Comparison of ENCODE assay signal across 9 cellular contexts in genomic region chr12:14216405-14217294, GRCh38.
DNase-seq lines count a peak whose midpoint lies in the region; ATAC-seq and TF ChIP-seq lines count a peak whose summit lies in the region.
"Had no signal": no experiment of that assay in that cellular context is flagged by ENCODE, and none has a peak within 500 bp of the region (broad histone marks: within the 10 kb centered on the region; RNA-seq: fewer than 3 reads in every experiment).

No MANE protein-coding gene starts in this region.

- peak in 1 of 2 donors; percentile 30 for ATAC-seq in activated T-cell treated with anti-CD3 and anti-CD28 coated beads, Interleukin-2, amount 50 U/mL, for 72 hours (replicated peaks in 1 of 2)
- no peak for ATAC-seq in GM18870 (IDR thresholded peaks at IDR 0.05; ENCODE audit: unreplicated experiment)

- H3K36me3 ChIP-seq in stomach: no peaks in the 10 kb centered on the region

- no peak for TF ChIP-seq EP300 in stomach (IDR thresholded peaks at IDR 0.05)

- H3K27me3 Mint-ChIP-seq in activated T-cell treated with anti-CD3 and anti-CD28 coated beads, Interleukin-2, amount 50 U/mL, for 72 hours (ENCODE audit: low read depth): no peaks in the 10 kb centered on the region
- H3K27me3 Mint-ChIP-seq in stimulated activated naive CD8-positive, alpha-beta T cell treated with anti-CD3 and anti-CD28 coated beads, Interleukin-15, Interleukin-2, amounts not matched to agents 100 ng/mL and 50 ng/mL, for 24 hours: no peaks in the 10 kb centered on the region

- H3K27ac ChIP-seq in stomach: no peak overlapping the region

- H3K27ac Mint-ChIP-seq in activated T-cell treated with anti-CD3 and anti-CD28 coated beads, Interleukin-2, amount 50 U/mL, for 72 hours: peak overlapping the region; percentile 89
- H3K27ac Mint-ChIP-seq in stimulated activated naive CD8-positive, alpha-beta T cell treated with anti-CD3 and anti-CD28 coated beads, Interleukin-15, Interleukin-2, amounts not matched to agents 100 ng/mL and 50 ng/mL, for 24 hours: peak overlapping the region; percentile 80

- no peaks in the 10 kb centered on the region for H3K27me3 ChIP-seq in stomach

- H3K36me3 Mint-ChIP-seq in activated T-cell treated with anti-CD3 and anti-CD28 coated beads, Interleukin-2, amount 50 U/mL, for 72 hours (ENCODE audit: insufficient read depth in 2 of 2): peaks cover 17 to 18% of the 10 kb centered on the region in 2 donors
- peaks cover 9% of the 10 kb centered on the region for H3K36me3 Mint-ChIP-seq in stimulated activated naive CD8-positive, alpha-beta T cell treated with anti-CD3 and anti-CD28 coated beads, Interleukin-15, Interleukin-2, amounts not matched to agents 100 ng/mL and 50 ng/mL, for 24 hours (ENCODE audit: low read depth)

- no peak for DNase-seq in activated T-cell treated with anti-CD3 and anti-CD28 coated beads, Interleukin-2, amount 50 U/mL, for 72 hours
- no peak for DNase-seq in activated T-cell treated with anti-CD3 and anti-CD28 coated beads, Interleukin-2, amount 50 U/mL, for 48 hours
- peak; percentile 33 for DNase-seq in SW480 (ENCODE audit: low spot score)
- peak; percentile 6 to 41 for DNase-seq in foreskin fibroblast
- DNase-seq in stomach: no peak
- DNase-seq in activated CD4-positive, CD25-positive, alpha-beta regulatory T cell (lab: John Stamatoyannopoulos, UW): no peak
- DNase-seq: stimulated activated CD4-positive, alpha-beta T cell treated with anti-CD3 and anti-CD28 coated beads, Interleukin-4, amount 100 ng/mL, for 1 hour had no signal

- H3K9me3 Mint-ChIP-seq in activated T-cell treated with anti-CD3 and anti-CD28 coated beads, Interleukin-2, amount 50 U/mL, for 72 hours: peaks cover 10 to 13% of the 10 kb centered on the region in 2 donors
- peaks cover 8% of the 10 kb centered on the region for H3K9me3 Mint-ChIP-seq in stimulated activated naive CD8-positive, alpha-beta T cell treated with anti-CD3 and anti-CD28 coated beads, Interleukin-15, Interleukin-2, amounts not matched to agents 100 ng/mL and 50 ng/mL, for 24 hours

- no peak for TF ChIP-seq CTCF in foreskin fibroblast (IDR thresholded peaks at IDR 0.05; ENCODE audit: low read depth, low read length)
- no peak for TF ChIP-seq CTCF in stomach (IDR thresholded peaks at IDR 0.05)

- H3K4me3 ChIP-seq in foreskin fibroblast (ENCODE audit: low read depth in 1 of 2, low read length in 2 of 2) (peak overlapping the region in 1 of 2 donors; percentile 33), stomach (peak overlapping the region in 2 of 4 donors; percentile 4 to 17)

- 77 to 80% (median 79%) methylated on average over 12 of the region's 12 CpGs for WGBS in stomach, 5 donors

- peaks cover 31% of the 10 kb centered on the region for H3K4me1 Mint-ChIP-seq in activated T-cell treated with anti-CD3 and anti-CD28 coated beads, Interleukin-2, amount 50 U/mL, for 72 hours (ENCODE audit: low read depth)
- H3K4me1 Mint-ChIP-seq in stimulated activated naive CD8-positive, alpha-beta T cell treated with anti-CD3 and anti-CD28 coated beads, Interleukin-15, Interleukin-2, amounts not matched to agents 100 ng/mL and 50 ng/mL, for 24 hours (ENCODE audit: low read depth): peaks cover 44% of the 10 kb centered on the region

- intact Hi-C loops in stomach (cut with DNase I; ENCODE audit: low total_unique reads): no loop called here

- no peak for TF ChIP-seq POLR2A in stomach (IDR thresholded peaks at IDR 0.05)

- peak overlapping the region; percentile 39 to 77 for H3K4me3 Mint-ChIP-seq in activated T-cell treated with anti-CD3 and anti-CD28 coated beads, Interleukin-2, amount 50 U/mL, for 72 hours
- H3K4me3 Mint-ChIP-seq in stimulated activated naive CD8-positive, alpha-beta T cell treated with anti-CD3 and anti-CD28 coated beads, Interleukin-15, Interleukin-2, amounts not matched to agents 100 ng/mL and 50 ng/mL, for 24 hours: peak overlapping the region; percentile 75

- H3K4me1 ChIP-seq in stomach: peaks cover 6 to 17% (median 13%) of the 10 kb centered on the region in 4 donors

- peaks cover 0 to 5% (median 0%) of the 10 kb centered on the region in 4 donors for H3K9me3 ChIP-seq in stomach

Comparison
In these comparisons a context has a peak if more than half of its experiments do, and no peak if none do; other contexts are left out.
1. DNase-seq: peak in SW480 (single experiment) and foreskin fibroblast (2 of 2); none in activated T-cell treated with anti-CD3 and anti-CD28 coated beads, Interleukin-2, amount 50 U/mL, for 72 hours (0 of 2), activated T-cell treated with anti-CD3 and anti-CD28 coated beads, Interleukin-2, amount 50 U/mL, for 48 hours (0 of 2), stomach (single experiment) and activated CD4-positive, CD25-positive, alpha-beta regulatory T cell (0 of 4).